1 cellular context compared by ENCODE assay signal in the genomic region with DNA sequence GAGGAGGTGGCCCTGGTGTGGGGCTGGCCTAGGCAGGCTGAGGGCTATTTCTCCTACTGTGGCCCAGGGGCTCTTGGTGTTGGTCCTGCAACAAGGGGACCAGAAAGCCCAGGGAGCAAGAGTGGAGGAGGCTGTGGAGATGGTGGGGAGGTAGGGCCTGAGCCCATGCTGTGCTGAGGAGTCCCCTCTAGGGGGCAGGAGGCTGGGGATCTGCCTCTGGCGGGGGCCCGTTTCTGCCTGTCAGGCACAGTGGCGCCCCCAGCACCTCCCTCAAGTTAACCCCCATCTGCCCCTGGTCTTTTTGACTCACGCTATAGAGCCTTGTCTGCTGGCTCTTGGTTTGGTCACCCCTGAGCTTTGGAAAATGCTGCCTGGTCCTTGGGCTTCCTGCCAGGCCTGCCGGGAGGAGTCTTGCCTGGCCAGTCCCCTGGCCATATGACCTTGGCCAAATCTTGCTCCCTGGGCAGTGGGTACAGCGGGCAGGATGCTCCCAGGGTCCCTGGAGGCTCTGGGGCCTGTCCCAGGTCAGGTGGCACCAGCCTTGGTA.
TF ChIP-seq lines count a peak whose summit lies in the region.

No MANE protein-coding gene starts in this region.

TF ChIP-seq in HepG2, 621 proteins besides CTCF, POLR2A, EP300 and RAD21 (continues in another document):
- TF ChIP-seq, protein P1, sequence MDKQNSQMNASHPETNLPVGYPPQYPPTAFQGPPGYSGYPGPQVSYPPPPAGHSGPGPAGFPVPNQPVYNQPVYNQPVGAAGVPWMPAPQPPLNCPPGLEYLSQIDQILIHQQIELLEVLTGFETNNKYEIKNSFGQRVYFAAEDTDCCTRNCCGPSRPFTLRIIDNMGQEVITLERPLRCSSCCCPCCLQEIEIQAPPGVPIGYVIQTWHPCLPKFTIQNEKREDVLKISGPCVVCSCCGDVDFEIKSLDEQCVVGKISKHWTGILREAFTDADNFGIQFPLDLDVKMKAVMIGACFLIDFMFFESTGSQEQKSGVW (CRISPR knock-in tag; IDR thresholded peaks at IDR 0.05; ENCODE audit: borderline replicate concordance), result no peak
- TF ChIP-seq, protein P2, sequence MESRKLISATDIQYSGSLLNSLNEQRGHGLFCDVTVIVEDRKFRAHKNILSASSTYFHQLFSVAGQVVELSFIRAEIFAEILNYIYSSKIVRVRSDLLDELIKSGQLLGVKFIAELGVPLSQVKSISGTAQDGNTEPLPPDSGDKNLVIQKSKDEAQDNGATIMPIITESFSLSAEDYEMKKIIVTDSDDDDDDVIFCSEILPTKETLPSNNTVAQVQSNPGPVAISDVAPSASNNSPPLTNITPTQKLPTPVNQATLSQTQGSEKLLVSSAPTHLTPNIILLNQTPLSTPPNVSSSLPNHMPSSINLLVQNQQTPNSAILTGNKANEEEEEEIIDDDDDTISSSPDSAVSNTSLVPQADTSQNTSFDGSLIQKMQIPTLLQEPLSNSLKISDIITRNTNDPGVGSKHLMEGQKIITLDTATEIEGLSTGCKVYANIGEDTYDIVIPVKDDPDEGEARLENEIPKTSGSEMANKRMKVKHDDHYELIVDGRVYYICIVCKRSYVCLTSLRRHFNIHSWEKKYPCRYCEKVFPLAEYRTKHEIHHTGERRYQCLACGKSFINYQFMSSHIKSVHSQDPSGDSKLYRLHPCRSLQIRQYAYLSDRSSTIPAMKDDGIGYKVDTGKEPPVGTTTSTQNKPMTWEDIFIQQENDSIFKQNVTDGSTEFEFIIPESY (CRISPR knock-in tag; IDR thresholded peaks at IDR 0.05), result peak; percentile 94
- TF ChIP-seq MYC (CRISPR knock-in tag; IDR thresholded peaks at IDR 0.05; ENCODE audit: borderline replicate concordance) (peak; percentile 19; the same call in 1 of the 2 replicates), ZSCAN31 (CRISPR knock-in tag; IDR thresholded peaks at IDR 0.05; ENCODE audit: low read depth) (no peak), ZNF343 (CRISPR knock-in tag; IDR thresholded peaks at IDR 0.05) (0 out of 2 replicates have a peak, but pooled peaks have one; percentile 39), SRSF1 (optimal IDR thresholded peaks at IDR 0.05; ENCODE audit: low read depth, low read length) (peak; percentile 54), AKAP8 (CRISPR knock-in tag; IDR thresholded peaks at IDR 0.05) (0 out of 2 replicates have a peak, but pooled peaks have one; percentile 51), ZBTB34 (CRISPR knock-in tag; IDR thresholded peaks at IDR 0.05) (no peak), GABPB1 (CRISPR knock-in tag; IDR thresholded peaks at IDR 0.05) (no peak), MTA1 (CRISPR knock-in tag; IDR thresholded peaks at IDR 0.05; ENCODE audit: borderline replicate concordance) (0 out of 2 replicates have a peak, but pooled peaks have one; percentile 24), ZNF614 (CRISPR knock-in tag; IDR thresholded peaks at IDR 0.05; ENCODE audit: borderline replicate concordance) (no peak), ZNF263 (CRISPR knock-in tag; IDR thresholded peaks at IDR 0.05) (peak; percentile 14; the same call in 1 of the 2 replicates), SOX5 (CRISPR knock-in tag; IDR thresholded peaks at IDR 0.05; ENCODE audit: borderline replicate concordance) (no peak), ELF3 (CRISPR knock-in tag; IDR thresholded peaks at IDR 0.05) (0 out of 2 replicates have a peak, but pooled peaks have one; percentile 19), HNRNPL (IDR thresholded peaks at IDR 0.05; ENCODE audit: low read depth, low read length) (0 out of 2 replicates have a peak, but pooled peaks have one; percentile 64), HMGXB4 (CRISPR knock-in tag; IDR thresholded peaks at IDR 0.05; ENCODE audit: borderline replicate concordance in 1 of 2, low read depth in 1 of 2) (peak; percentile 54 to 61; a peak in 2 of 4 replicates), STAG1 (CRISPR knock-in tag; IDR thresholded peaks at IDR 0.05) (peak; percentile 50), NR2F6 (IDR thresholded peaks at IDR 0.05) (no peak), NR2F6 (CRISPR knock-in tag; IDR thresholded peaks at IDR 0.05) (0 out of 2 replicates have a peak, but pooled peaks have one; percentile 13), ZNF790 (CRISPR knock-in tag; IDR thresholded peaks at IDR 0.05; ENCODE audit: borderline replicate concordance) (no peak), XRCC5 (optimal IDR thresholded peaks at IDR 0.05; ENCODE audit: low read length) (peak; percentile 48), CCDC6 (CRISPR knock-in tag; IDR thresholded peaks at IDR 0.05) (0 out of 2 replicates have a peak, but pooled peaks have one; percentile 23), AGO2 (optimal IDR thresholded peaks at IDR 0.05; ENCODE audit: low read depth, low read length) (peak; percentile 20), IKZF4 (CRISPR knock-in tag; IDR thresholded peaks at IDR 0.05; ENCODE audit: borderline replicate concordance, low read depth, not compliant biosample characterization) (no peak)
- TF ChIP-seq, protein P3, sequence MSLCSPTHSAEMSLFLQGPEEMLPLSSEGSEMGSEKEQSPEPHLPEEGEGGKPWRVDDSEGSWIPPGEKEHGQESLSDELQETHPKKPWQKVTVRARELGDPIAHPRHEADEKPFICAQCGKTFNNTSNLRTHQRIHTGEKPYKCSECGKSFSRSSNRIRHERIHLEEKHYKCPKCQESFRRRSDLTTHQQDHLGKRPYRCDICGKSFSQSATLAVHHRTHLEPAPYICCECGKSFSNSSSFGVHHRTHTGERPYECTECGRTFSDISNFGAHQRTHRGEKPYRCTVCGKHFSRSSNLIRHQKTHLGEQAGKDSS (CRISPR knock-in tag; IDR thresholded peaks at IDR 0.05; ENCODE audit: borderline replicate concordance, low read depth), result peak; percentile 35; the same call in 1 of the 2 replicates
- TF ChIP-seq, protein P4, sequence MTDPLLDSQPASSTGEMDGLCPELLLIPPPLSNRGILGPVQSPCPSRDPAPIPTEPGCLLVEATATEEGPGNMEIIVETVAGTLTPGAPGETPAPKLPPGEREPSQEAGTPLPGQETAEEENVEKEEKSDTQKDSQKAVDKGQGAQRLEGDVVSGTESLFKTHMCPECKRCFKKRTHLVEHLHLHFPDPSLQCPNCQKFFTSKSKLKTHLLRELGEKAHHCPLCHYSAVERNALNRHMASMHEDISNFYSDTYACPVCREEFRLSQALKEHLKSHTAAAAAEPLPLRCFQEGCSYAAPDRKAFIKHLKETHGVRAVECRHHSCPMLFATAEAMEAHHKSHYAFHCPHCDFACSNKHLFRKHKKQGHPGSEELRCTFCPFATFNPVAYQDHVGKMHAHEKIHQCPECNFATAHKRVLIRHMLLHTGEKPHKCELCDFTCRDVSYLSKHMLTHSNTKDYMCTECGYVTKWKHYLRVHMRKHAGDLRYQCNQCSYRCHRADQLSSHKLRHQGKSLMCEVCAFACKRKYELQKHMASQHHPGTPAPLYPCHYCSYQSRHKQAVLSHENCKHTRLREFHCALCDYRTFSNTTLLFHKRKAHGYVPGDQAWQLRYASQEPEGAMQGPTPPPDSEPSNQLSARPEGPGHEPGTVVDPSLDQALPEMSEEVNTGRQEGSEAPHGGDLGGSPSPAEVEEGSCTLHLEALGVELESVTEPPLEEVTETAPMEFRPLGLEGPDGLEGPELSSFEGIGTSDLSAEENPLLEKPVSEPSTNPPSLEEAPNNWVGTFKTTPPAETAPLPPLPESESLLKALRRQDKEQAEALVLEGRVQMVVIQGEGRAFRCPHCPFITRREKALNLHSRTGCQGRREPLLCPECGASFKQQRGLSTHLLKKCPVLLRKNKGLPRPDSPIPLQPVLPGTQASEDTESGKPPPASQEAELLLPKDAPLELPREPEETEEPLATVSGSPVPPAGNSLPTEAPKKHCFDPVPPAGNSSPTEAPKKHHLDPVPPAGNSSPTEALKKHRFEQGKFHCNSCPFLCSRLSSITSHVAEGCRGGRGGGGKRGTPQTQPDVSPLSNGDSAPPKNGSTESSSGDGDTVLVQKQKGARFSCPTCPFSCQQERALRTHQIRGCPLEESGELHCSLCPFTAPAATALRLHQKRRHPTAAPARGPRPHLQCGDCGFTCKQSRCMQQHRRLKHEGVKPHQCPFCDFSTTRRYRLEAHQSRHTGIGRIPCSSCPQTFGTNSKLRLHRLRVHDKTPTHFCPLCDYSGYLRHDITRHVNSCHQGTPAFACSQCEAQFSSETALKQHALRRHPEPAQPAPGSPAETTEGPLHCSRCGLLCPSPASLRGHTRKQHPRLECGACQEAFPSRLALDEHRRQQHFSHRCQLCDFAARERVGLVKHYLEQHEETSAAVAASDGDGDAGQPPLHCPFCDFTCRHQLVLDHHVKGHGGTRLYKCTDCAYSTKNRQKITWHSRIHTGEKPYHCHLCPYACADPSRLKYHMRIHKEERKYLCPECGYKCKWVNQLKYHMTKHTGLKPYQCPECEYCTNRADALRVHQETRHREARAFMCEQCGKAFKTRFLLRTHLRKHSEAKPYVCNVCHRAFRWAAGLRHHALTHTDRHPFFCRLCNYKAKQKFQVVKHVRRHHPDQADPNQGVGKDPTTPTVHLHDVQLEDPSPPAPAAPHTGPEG (CRISPR knock-in tag; IDR thresholded peaks at IDR 0.05), result no peak
- TF ChIP-seq, protein P5, sequence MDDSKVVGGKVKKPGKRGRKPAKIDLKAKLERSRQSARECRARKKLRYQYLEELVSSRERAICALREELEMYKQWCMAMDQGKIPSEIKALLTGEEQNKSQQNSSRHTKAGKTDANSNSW (CRISPR knock-in tag; IDR thresholded peaks at IDR 0.05; ENCODE audit: borderline replicate concordance), result no peak
- TF ChIP-seq, protein P6, sequence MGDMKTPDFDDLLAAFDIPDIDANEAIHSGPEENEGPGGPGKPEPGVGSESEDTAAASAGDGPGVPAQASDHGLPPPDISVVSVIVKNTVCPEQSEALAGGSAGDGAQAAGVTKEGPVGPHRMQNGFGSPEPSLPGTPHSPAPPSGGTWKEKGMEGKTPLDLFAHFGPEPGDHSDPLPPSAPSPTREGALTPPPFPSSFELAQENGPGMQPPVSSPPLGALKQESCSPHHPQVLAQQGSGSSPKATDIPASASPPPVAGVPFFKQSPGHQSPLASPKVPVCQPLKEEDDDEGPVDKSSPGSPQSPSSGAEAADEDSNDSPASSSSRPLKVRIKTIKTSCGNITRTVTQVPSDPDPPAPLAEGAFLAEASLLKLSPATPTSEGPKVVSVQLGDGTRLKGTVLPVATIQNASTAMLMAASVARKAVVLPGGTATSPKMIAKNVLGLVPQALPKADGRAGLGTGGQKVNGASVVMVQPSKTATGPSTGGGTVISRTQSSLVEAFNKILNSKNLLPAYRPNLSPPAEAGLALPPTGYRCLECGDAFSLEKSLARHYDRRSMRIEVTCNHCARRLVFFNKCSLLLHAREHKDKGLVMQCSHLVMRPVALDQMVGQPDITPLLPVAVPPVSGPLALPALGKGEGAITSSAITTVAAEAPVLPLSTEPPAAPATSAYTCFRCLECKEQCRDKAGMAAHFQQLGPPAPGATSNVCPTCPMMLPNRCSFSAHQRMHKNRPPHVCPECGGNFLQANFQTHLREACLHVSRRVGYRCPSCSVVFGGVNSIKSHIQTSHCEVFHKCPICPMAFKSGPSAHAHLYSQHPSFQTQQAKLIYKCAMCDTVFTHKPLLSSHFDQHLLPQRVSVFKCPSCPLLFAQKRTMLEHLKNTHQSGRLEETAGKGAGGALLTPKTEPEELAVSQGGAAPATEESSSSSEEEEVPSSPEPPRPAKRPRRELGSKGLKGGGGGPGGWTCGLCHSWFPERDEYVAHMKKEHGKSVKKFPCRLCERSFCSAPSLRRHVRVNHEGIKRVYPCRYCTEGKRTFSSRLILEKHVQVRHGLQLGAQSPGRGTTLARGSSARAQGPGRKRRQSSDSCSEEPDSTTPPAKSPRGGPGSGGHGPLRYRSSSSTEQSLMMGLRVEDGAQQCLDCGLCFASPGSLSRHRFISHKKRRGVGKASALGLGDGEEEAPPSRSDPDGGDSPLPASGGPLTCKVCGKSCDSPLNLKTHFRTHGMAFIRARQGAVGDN (CRISPR knock-in tag; IDR thresholded peaks at IDR 0.05), result peak; percentile 53; the same call in 1 of the 2 replicates
- TF ChIP-seq, protein P7, sequence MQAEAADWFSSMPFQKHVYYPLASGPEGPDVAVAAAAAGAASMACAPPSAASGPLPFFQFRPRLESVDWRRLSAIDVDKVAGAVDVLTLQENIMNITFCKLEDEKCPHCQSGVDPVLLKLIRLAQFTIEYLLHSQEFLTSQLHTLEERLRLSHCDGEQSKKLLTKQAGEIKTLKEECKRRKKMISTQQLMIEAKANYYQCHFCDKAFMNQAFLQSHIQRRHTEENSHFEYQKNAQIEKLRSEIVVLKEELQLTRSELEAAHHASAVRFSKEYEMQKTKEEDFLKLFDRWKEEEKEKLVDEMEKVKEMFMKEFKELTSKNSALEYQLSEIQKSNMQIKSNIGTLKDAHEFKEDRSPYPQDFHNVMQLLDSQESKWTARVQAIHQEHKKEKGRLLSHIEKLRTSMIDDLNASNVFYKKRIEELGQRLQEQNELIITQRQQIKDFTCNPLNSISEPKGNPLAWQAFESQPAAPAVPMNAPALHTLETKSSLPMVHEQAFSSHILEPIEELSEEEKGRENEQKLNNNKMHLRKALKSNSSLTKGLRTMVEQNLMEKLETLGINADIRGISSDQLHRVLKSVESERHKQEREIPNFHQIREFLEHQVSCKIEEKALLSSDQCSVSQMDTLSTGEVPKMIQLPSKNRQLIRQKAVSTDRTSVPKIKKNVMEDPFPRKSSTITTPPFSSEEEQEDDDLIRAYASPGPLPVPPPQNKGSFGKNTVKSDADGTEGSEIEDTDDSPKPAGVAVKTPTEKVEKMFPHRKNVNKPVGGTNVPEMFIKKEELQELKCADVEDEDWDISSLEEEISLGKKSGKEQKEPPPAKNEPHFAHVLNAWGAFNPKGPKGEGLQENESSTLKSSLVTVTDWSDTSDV (CRISPR knock-in tag; IDR thresholded peaks at IDR 0.05), result no peak
